Comparison of ENCODE assay signal across 28 cellular contexts in genomic region chr2:235864311-235864710, GRCh38.
"Had no signal": no experiment of that assay in that cellular context is flagged by ENCODE, and none has a peak within 500 bp of the region (broad histone marks: within the 10 kb centered on the region; RNA-seq: fewer than 3 reads in every experiment).

No MANE protein-coding gene starts in this region.

- H3K27me3 ChIP-seq: body of pancreas, gastrocnemius medialis, ovary, stomach, thyroid gland, upper lobe of right lung had no signal

- H3K9me3 Mint-ChIP-seq: activated CD8-positive, alpha-beta T cell treated with anti-CD3 and anti-CD28 coated beads for 36 hours; activated naive CD4-positive, alpha-beta T cell treated with anti-CD3 and anti-CD28 coated beads, Interleukin-2, amount 50 U/mL, for 72 hours; activated T-helper 2 cell treated with anti-CD3 and anti-CD28 coated beads, Interferon-gamma antibody, Interleukin-2, Interleukin-4, amounts not matched to agents 10 μg/mL and 5 μg/mL and 100 μg/mL, durations not matched to agents 14 hours and 24 hours and 36 hours; T-helper 1 cell treated with Interleukin-12 subunit alpha and Interleukin-12 subunit beta and Interleukin-4 antibody, amounts not matched to agents 30 μg/mL and 1 μg/mL, for 36 hours had no signal

- DNase-seq: activated CD4-positive, alpha-beta T cell treated with anti-CD3 and anti-CD28 coated beads, Interleukin-2, amount 50 U/mL, for 1 hour; activated CD4-positive, CD25-positive, alpha-beta regulatory T cell treated with anti-CD3 and anti-CD28 coated beads, Interleukin-2, amount 50 U/mL, for 72 hours; activated CD8-positive, alpha-beta T cell treated with anti-CD3 and anti-CD28 coated beads for 36 hours; activated naive CD4-positive, alpha-beta T cell; activated T-cell treated with anti-CD3 and anti-CD28 coated beads, Interleukin-2, amount 50 U/mL, for 48 hours; anterior cingulate cortex; body of pancreas; effector CD8-positive, alpha-beta T cell; gastrocnemius medialis; glutamatergic neuron; islet precursor cell; left ventricle myocardium superior; mucosa of descending colon; ovary; stimulated activated CD4-positive, alpha-beta T cell treated with anti-CD3 and anti-CD28 coated beads, Interleukin-1b, Interleukin-23, amount 100 ng/mL, for 48 hours; stimulated activated CD4-positive, alpha-beta T cell treated with anti-CD3 and anti-CD28 coated beads, Interleukin-4, amount 100 ng/mL, for 4 hours; stimulated activated CD8-positive, alpha-beta memory T cell treated with anti-CD3 and anti-CD28 coated beads, Interleukin-4, amount 100 ng/mL, for 48 hours; stimulated activated naive B cell treated with anti-CD40 and anti-IgM and Interleukin-4, amounts not matched to agents 10 μg/mL and 1 μg/mL and 100 μg/mL, for 72 hours; stomach; T-helper 9 cell; thyroid gland; upper lobe of right lung; WERI-Rb-1 had no signal

- H3K27ac Mint-ChIP-seq: activated CD8-positive, alpha-beta T cell treated with anti-CD3 and anti-CD28 coated beads for 36 hours; activated naive CD4-positive, alpha-beta T cell treated with anti-CD3 and anti-CD28 coated beads, Interleukin-2, amount 50 U/mL, for 72 hours; activated T-helper 2 cell treated with anti-CD3 and anti-CD28 coated beads, Interferon-gamma antibody, Interleukin-2, Interleukin-4, amounts not matched to agents 10 μg/mL and 5 μg/mL and 100 μg/mL, durations not matched to agents 14 hours and 24 hours and 36 hours; progenitor cell of endocrine pancreas; stimulated activated naive B cell treated with anti-CD40 and anti-IgM and Interleukin-4, amounts not matched to agents 10 μg/mL and 1 μg/mL and 100 μg/mL, for 72 hours; T-helper 1 cell treated with Interleukin-12 subunit alpha and Interleukin-12 subunit beta and Interleukin-4 antibody, amounts not matched to agents 30 μg/mL and 1 μg/mL, for 36 hours had no signal

- H3K4me3 ChIP-seq: body of pancreas, gastrocnemius medialis, mucosa of descending colon, ovary, smooth muscle cell, stomach, thyroid gland, upper lobe of right lung had no signal

- H3K4me1 Mint-ChIP-seq: stimulated activated naive B cell treated with anti-CD40 and anti-IgM and Interleukin-4, amounts not matched to agents 10 μg/mL and 1 μg/mL and 100 μg/mL, for 72 hours had no signal

- H3K36me3 ChIP-seq: gastrocnemius medialis, ovary, thyroid gland, upper lobe of right lung had no signal

- ATAC-seq: activated CD8-positive, alpha-beta T cell treated with anti-CD3 and anti-CD28 coated beads for 36 hours; activated naive CD4-positive, alpha-beta T cell treated with anti-CD3 and anti-CD28 coated beads, Interleukin-2, amount 50 U/mL, for 72 hours; body of pancreas; gastrocnemius medialis; left ventricle myocardium superior; mucosa of descending colon; stimulated activated naive B cell treated with anti-CD40 and anti-IgM and Interleukin-4, amounts not matched to agents 10 μg/mL and 1 μg/mL and 100 μg/mL, for 72 hours; upper lobe of right lung had no signal

- H3K27me3 Mint-ChIP-seq: progenitor cell of endocrine pancreas had no signal

- H3K36me3 Mint-ChIP-seq: activated naive CD4-positive, alpha-beta T cell treated with anti-CD3 and anti-CD28 coated beads, Interleukin-2, amount 50 U/mL, for 72 hours had no signal

- H3K4me3 Mint-ChIP-seq: activated CD8-positive, alpha-beta T cell treated with anti-CD3 and anti-CD28 coated beads for 36 hours; stimulated activated naive B cell treated with anti-CD40 and anti-IgM and Interleukin-4, amounts not matched to agents 10 μg/mL and 1 μg/mL and 100 μg/mL, for 72 hours; T-helper 1 cell treated with Interleukin-12 subunit alpha and Interleukin-12 subunit beta and Interleukin-4 antibody, amounts not matched to agents 30 μg/mL and 1 μg/mL, for 36 hours had no signal

- H3K27ac ChIP-seq: body of pancreas, gastrocnemius medialis, ovary, stomach, thyroid gland, upper lobe of right lung, WERI-Rb-1 had no signal
